Comparison of ENCODE assay signal across 6 cellular contexts in the genomic region with DNA sequence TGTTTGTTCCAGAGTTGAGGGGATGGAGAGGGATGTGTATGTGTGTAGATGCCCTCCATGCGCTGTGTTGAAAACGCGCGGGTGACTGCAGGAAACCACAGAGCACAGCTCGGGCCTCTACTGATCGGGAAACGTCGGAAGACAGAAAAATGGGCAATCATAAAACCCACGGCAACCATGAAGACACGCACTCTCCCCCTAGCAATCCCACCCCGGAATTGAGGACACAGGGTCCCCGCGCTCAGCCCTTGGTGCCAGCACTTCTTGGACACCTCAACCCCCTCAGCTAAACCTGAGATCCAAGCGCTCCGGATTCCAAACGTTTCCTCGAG.
A peak's percentile ranks its signal among the peaks of the same experiment; 100 is the strongest.
DNase-seq lines count a peak whose midpoint lies in the region; ATAC-seq lines count a peak whose summit lies in the region.

No MANE protein-coding gene starts in this region.

- no peaks in the 10 kb centered on the region for H3K27me3 Mint-ChIP-seq in activated naive CD4-positive, alpha-beta T cell treated with anti-CD3 and anti-CD28 coated beads, Interleukin-2, amount 10 ng/mL, durations not matched to agents 7 days and 5 days

- no peaks in the 10 kb centered on the region for H3K9me3 Mint-ChIP-seq in activated naive CD4-positive, alpha-beta T cell treated with anti-CD3 and anti-CD28 coated beads, Interleukin-2, amount 10 ng/mL, durations not matched to agents 7 days and 5 days

- H3K27ac Mint-ChIP-seq in activated naive CD4-positive, alpha-beta T cell treated with anti-CD3 and anti-CD28 coated beads, Interleukin-2, amount 10 ng/mL, durations not matched to agents 7 days and 5 days: peak overlapping the region; percentile 96

- peaks cover 71% of the 10 kb centered on the region for H3K4me1 Mint-ChIP-seq in activated naive CD4-positive, alpha-beta T cell treated with anti-CD3 and anti-CD28 coated beads, Interleukin-2, amount 10 ng/mL, durations not matched to agents 7 days and 5 days

- peak overlapping the region; percentile 92 for H3K4me3 ChIP-seq in adipocyte (ENCODE audit: low read length)
- H3K4me3 ChIP-seq in mucosa of stomach (ENCODE audit: low read length): peak overlapping the region; percentile 98

- CTCF ChIA-PET in activated naive CD4-positive, alpha-beta T cell treated with anti-CD3 and anti-CD28 coated beads, Interleukin-2, amount 10 ng/mL, durations not matched to agents 7 days and 5 days (lab: Charles Lee): interaction anchor here (1.5 kb wide), 1 partner anchor 10 kb away, joined by 5 read pairs; no protein-coding TSS in a partner anchor

- peaks cover 31% of the 10 kb centered on the region for H3K36me3 ChIP-seq in adipocyte (ENCODE audit: control insufficient read depth, insufficient read depth, low read length, severe bottlenecking)
- peaks cover 8% of the 10 kb centered on the region for H3K36me3 ChIP-seq in mucosa of stomach (ENCODE audit: control insufficient read depth, insufficient read depth, low read length)

- H3K36me3 Mint-ChIP-seq in activated naive CD4-positive, alpha-beta T cell treated with anti-CD3 and anti-CD28 coated beads, Interleukin-2, amount 10 ng/mL, durations not matched to agents 7 days and 5 days: peaks cover 33% of the 10 kb centered on the region

- peak overlapping the region; percentile 81 for H3K4me3 Mint-ChIP-seq in activated naive CD4-positive, alpha-beta T cell treated with anti-CD3 and anti-CD28 coated beads, Interleukin-2, amount 10 ng/mL, durations not matched to agents 7 days and 5 days

- H3K27me3 ChIP-seq in adipocyte (replicated peaks; ENCODE audit: control insufficient read depth, insufficient read depth, low read length): no peaks in the 10 kb centered on the region
- H3K27me3 ChIP-seq in mucosa of stomach (ENCODE audit: control insufficient read depth, insufficient read depth, low read length): no peaks in the 10 kb centered on the region

- H3K9ac ChIP-seq in adipocyte (ENCODE audit: low read length) (peak overlapping the region; percentile 96), mucosa of stomach (ENCODE audit: low read length) (peak overlapping the region; percentile 94)

- ATAC-seq in GM19452 (IDR thresholded peaks at IDR 0.05; ENCODE audit: unreplicated experiment) (no peak), HG02870 (IDR thresholded peaks at IDR 0.05; ENCODE audit: unreplicated experiment) (no peak)

- no peaks in the 10 kb centered on the region for H3K9me3 ChIP-seq in adipocyte (ENCODE audit: control insufficient read depth, low read length)
- no peaks in the 10 kb centered on the region for H3K9me3 ChIP-seq in mucosa of stomach (ENCODE audit: control insufficient read depth, low read length)

- peaks cover 41% of the 10 kb centered on the region for H3K4me1 ChIP-seq in adipocyte (ENCODE audit: control insufficient read depth, insufficient read depth, low read length)
- peaks cover 39% of the 10 kb centered on the region for H3K4me1 ChIP-seq in mucosa of stomach (ENCODE audit: control insufficient read depth, insufficient read depth, low read length)

- DNase-seq in activated naive CD4-positive, alpha-beta T cell treated with anti-CD3 and anti-CD28 coated beads, Interleukin-2, amount 10 ng/mL, durations not matched to agents 7 days and 5 days: no peak
- DNase-seq in activated naive CD4-positive, alpha-beta T cell treated with anti-CD3 and anti-CD28 coated beads, Interleukin-2, amount 50 U/mL, for 16 hours: no peak
- no peak for DNase-seq in adipocyte (ENCODE audit: low read depth)
